In the genomic region with DNA sequence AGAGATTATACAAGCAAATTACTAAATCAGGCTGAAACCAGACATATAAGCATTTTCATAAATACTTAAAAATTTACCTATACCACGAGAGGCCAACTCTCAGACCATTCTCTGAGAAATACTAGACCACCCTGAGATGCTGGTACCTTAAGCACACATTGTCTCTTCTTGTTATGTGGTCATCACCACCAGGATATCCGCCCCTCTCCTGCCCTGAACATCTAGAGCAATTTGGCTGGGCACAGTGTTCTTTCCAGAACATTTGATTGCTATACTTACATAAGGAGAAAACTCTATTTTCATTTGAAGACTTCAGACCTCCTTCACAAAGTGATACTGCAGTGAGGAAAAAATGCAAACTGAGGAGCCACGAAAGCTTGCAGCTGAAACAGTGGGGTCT, we compare ENCODE assay signal across 9 cellular contexts.
DNase-seq lines count a peak whose midpoint lies in the region; ATAC-seq lines count a peak whose summit lies in the region.
"Had no signal": no experiment of that assay in that cellular context is flagged by ENCODE, and none has a peak within 500 bp of the region (broad histone marks: within the 10 kb centered on the region; RNA-seq: fewer than 3 reads in every experiment).

No MANE protein-coding gene starts in this region.

- H3K4me1 ChIP-seq in effector memory CD4-positive, alpha-beta T cell (ENCODE audit: control insufficient read depth, insufficient read depth, low read length, poor library complexity, severe bottlenecking) = peaks cover 48% of the 10 kb centered on the region

- peak; percentile 27 for ATAC-seq in GM18867 (IDR thresholded peaks at IDR 0.05; ENCODE audit: unreplicated experiment)
- peak; percentile 13 for ATAC-seq in GM21576 (IDR thresholded peaks at IDR 0.05; ENCODE audit: unreplicated experiment)
- ATAC-seq in HG03342 (IDR thresholded peaks at IDR 0.05; ENCODE audit: unreplicated experiment) = peak; percentile 23

- no peaks in the 10 kb centered on the region for H3K36me3 ChIP-seq in effector memory CD4-positive, alpha-beta T cell (ENCODE audit: control insufficient read depth, insufficient read depth, low read length)

- peak overlapping the region; percentile 47 for H3K27ac ChIP-seq in effector memory CD4-positive, alpha-beta T cell (ENCODE audit: insufficient read depth, low read length, poor library complexity, severe bottlenecking)

- H3K9me3 ChIP-seq in effector memory CD4-positive, alpha-beta T cell (ENCODE audit: control insufficient read depth, low read length) = no peaks in the 10 kb centered on the region

- H3K4me3 ChIP-seq in effector memory CD4-positive, alpha-beta T cell (ENCODE audit: insufficient read depth, low read depth, low read length, poor library complexity, severe bottlenecking) = no peak overlapping the region

- H3K27me3 ChIP-seq in effector memory CD4-positive, alpha-beta T cell (replicated peaks; ENCODE audit: control insufficient read depth, insufficient read depth, low read length, poor library complexity, severe bottlenecking) = no peaks in the 10 kb centered on the region

- DNase-seq in effector memory CD4-positive, alpha-beta T cell = no peak
- no peak for DNase-seq in hypothalamus (lab: John Stamatoyannopoulos, UW)
- DNase-seq in NCI-H226 = no peak
- DNase-seq in NCI-H2196 (lab: John Stamatoyannopoulos, UW; ENCODE audit: unreplicated experiment) = no peak
- no peak for DNase-seq in HPDE6-E6E7 (ENCODE audit: extremely low spot score)
- DNase-seq: NCI-H524 treated with DMSO at 0.1 percent for 48 hours had no signal
